Comparison of ENCODE assay signal across 27 cellular contexts in the genomic region with DNA sequence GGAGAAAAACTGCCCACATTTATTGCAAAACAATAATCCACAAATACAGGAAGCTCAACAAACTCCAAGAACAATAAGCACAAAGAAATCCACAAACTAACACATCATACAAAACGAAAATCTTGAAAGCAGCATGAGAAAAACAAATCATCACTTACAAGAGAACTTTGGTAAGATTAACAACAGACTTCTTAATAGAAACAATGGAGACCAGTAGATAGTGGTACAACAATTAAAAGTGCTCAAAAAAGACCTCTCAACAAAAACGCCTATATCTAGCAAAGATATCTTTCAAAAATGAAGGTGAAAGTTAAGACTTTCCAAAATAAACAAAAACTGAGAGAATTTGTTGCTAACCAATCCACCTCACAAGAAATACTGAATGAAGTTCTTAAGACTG. TPM values are rescaled to one million over a fixed set of nuclear protein-coding genes. Genes with fewer than 3 reads are reported as not detected.
A peak's percentile ranks its signal among the peaks of the same experiment; 100 is the strongest.
DNase-seq lines count a peak whose midpoint lies in the region; ATAC-seq, FAIRE-seq and TF ChIP-seq lines count a peak whose summit lies in the region.
"Had no signal": no experiment of that assay in that cellular context is flagged by ENCODE, and none has a peak within 500 bp of the region (broad histone marks: within the 10 kb centered on the region; RNA-seq: fewer than 3 reads in every experiment).

No MANE protein-coding gene starts in this region.

- no peak overlapping the region for H3K4me3 ChIP-seq in endodermal cell (ENCODE audit: low read length)
- H3K4me3 ChIP-seq: coronary artery, SK-N-MC, tibial artery had no signal

- no peaks in the 10 kb centered on the region for H3K4me1 ChIP-seq in endodermal cell (ENCODE audit: control insufficient read depth, insufficient read depth, low read length)
- H3K4me1 ChIP-seq: tibial artery had no signal

- H3K9ac ChIP-seq in endodermal cell (ENCODE audit: extremely low read depth, low read length, poor library complexity, severe bottlenecking) = no peak overlapping the region
- H3K9ac ChIP-seq: KMS-11 had no signal

- H3K27ac ChIP-seq in endodermal cell (ENCODE audit: low read depth, low read length) = no peak overlapping the region
- H3K27ac ChIP-seq: brain microvascular endothelial cell, coronary artery, KMS-11, SK-N-MC, tibial artery had no signal

- 70% methylated on average over 2 of the region's 2 CpGs; no CpG with 5 or more reads in 1 of the 2 experiments for WGBS in endodermal cell (ENCODE audit: insufficient coverage in 1 of 2, insufficient read length in 1 of 2), 2 experiments

- H3K27ac Mint-ChIP-seq in endodermal cell = no peak overlapping the region
- no peak overlapping the region for H3K27ac Mint-ChIP-seq in activated naive CD8-positive, alpha-beta T cell treated with anti-CD3 and anti-CD28 coated beads, Interleukin-2, amount 50 U/mL, for 24 hours
- H3K27ac Mint-ChIP-seq: activated naive CD8-positive, alpha-beta T cell treated with anti-CD3 and anti-CD28 coated beads, Interleukin-2, amount 10 ng/mL, durations not matched to agents 7 days and 5 days; CD4-positive, alpha-beta memory T cell; naive thymus-derived CD4-positive, alpha-beta T cell; stimulated activated naive CD8-positive, alpha-beta T cell treated with anti-CD3 and anti-CD28 coated beads, Interleukin-15, amount 100 ng/mL, for 72 hours had no signal

- in situ Hi-C loops in Caki2 (cut with HindIII; ENCODE audit: low pct_unique_long_range_greater_than_20kb, low sequenced_read_pairs) = no loop called here

- H3K4me1 Mint-ChIP-seq in endodermal cell = no peaks in the 10 kb centered on the region
- no peaks in the 10 kb centered on the region for H3K4me1 Mint-ChIP-seq in activated naive CD8-positive, alpha-beta T cell treated with anti-CD3 and anti-CD28 coated beads, Interleukin-2, amount 50 U/mL, for 24 hours
- H3K4me1 Mint-ChIP-seq: activated naive CD8-positive, alpha-beta T cell treated with anti-CD3 and anti-CD28 coated beads, Interleukin-2, amount 10 ng/mL, durations not matched to agents 7 days and 5 days; CD4-positive, alpha-beta memory T cell; naive thymus-derived CD4-positive, alpha-beta T cell; stimulated activated naive CD8-positive, alpha-beta T cell treated with anti-CD3 and anti-CD28 coated beads, Interleukin-15, amount 100 ng/mL, for 72 hours had no signal

- FAIRE-seq in HTR-8/SVneo (lab: Jason Lieb, UNC) = no peak
- FAIRE-seq: GM12892, GM19239 had no signal

- TF ChIP-seq CTCF in endodermal cell (conservative IDR thresholded peaks at IDR 0.05) = no peak

- H3K9me3 Mint-ChIP-seq in endodermal cell = peaks cover 58% of the 10 kb centered on the region
- H3K9me3 Mint-ChIP-seq in activated naive CD8-positive, alpha-beta T cell treated with anti-CD3 and anti-CD28 coated beads, Interleukin-2, amount 50 U/mL, for 24 hours = peaks cover 33% of the 10 kb centered on the region

- H3K27me3 Mint-ChIP-seq in endodermal cell (ENCODE audit: insufficient read depth) = peaks cover 12% of the 10 kb centered on the region
- H3K27me3 Mint-ChIP-seq in activated naive CD8-positive, alpha-beta T cell treated with anti-CD3 and anti-CD28 coated beads, Interleukin-2, amount 50 U/mL, for 24 hours = no peaks in the 10 kb centered on the region
- H3K27me3 Mint-ChIP-seq: CD4-positive, alpha-beta memory T cell; stimulated activated naive CD8-positive, alpha-beta T cell treated with anti-CD3 and anti-CD28 coated beads, Interleukin-15, amount 100 ng/mL, for 72 hours had no signal

- H3K36me3 Mint-ChIP-seq in endodermal cell (ENCODE audit: low read depth) = peaks cover 15% of the 10 kb centered on the region
- peaks cover 8% of the 10 kb centered on the region for H3K36me3 Mint-ChIP-seq in activated naive CD8-positive, alpha-beta T cell treated with anti-CD3 and anti-CD28 coated beads, Interleukin-2, amount 50 U/mL, for 24 hours (ENCODE audit: low read depth)

- peaks cover 27% of the 10 kb centered on the region for H3K9me3 ChIP-seq in endodermal cell (ENCODE audit: control insufficient read depth, low read length)

- ATAC-seq in activated naive CD8-positive, alpha-beta T cell treated with anti-CD3 and anti-CD28 coated beads, Interleukin-2, amount 50 U/mL, for 24 hours = no peak
- no peak for ATAC-seq in HG03439 (IDR thresholded peaks at IDR 0.05; ENCODE audit: unreplicated experiment)
- ATAC-seq: naive thymus-derived CD4-positive, alpha-beta T cell; right cardiac atrium; stimulated activated naive CD8-positive, alpha-beta T cell treated with anti-CD3 and anti-CD28 coated beads, Interleukin-15, amount 100 ng/mL, for 72 hours had no signal

- no peaks in the 10 kb centered on the region for H3K27me3 ChIP-seq in endodermal cell (ENCODE audit: control insufficient read depth, insufficient read depth, low read length, poor library complexity, severe bottlenecking)
- H3K27me3 ChIP-seq: brain microvascular endothelial cell, tibial artery had no signal

- H3K4me3 Mint-ChIP-seq in endodermal cell = no peak overlapping the region
- H3K4me3 Mint-ChIP-seq in activated naive CD8-positive, alpha-beta T cell treated with anti-CD3 and anti-CD28 coated beads, Interleukin-2, amount 50 U/mL, for 24 hours = no peak overlapping the region
- H3K4me3 Mint-ChIP-seq: activated naive CD8-positive, alpha-beta T cell treated with anti-CD3 and anti-CD28 coated beads, Interleukin-2, amount 10 ng/mL, durations not matched to agents 7 days and 5 days; CD4-positive, alpha-beta memory T cell; naive thymus-derived CD4-positive, alpha-beta T cell; stimulated activated naive CD8-positive, alpha-beta T cell treated with anti-CD3 and anti-CD28 coated beads, Interleukin-15, amount 100 ng/mL, for 72 hours had no signal

- DNase-seq in Caki2 (ENCODE audit: low read depth) (peak; percentile 2), HTR-8/SVneo (ENCODE audit: insufficient read length, low spot score) (peak; percentile 9), amniotic epithelial cell (ENCODE audit: low read depth) (peak; percentile 11), left kidney (ENCODE audit: low read depth, low spot score) (peak; percentile 3), endodermal cell (no peak)
- DNase-seq in activated naive CD8-positive, alpha-beta T cell treated with anti-CD3 and anti-CD28 coated beads, Interleukin-2, amount 50 U/mL, for 24 hours = no peak
- DNase-seq: activated CD4-positive, alpha-beta T cell treated with anti-CD3 and anti-CD28 coated beads, Interleukin-2, amount 50 U/mL, for 48 hours; activated CD4-positive, CD25-positive, alpha-beta regulatory T cell; activated naive CD8-positive, alpha-beta T cell treated with anti-CD3 and anti-CD28 coated beads, Interleukin-2, amount 10 ng/mL, durations not matched to agents 7 days and 5 days; brain microvascular endothelial cell; CD4-positive, alpha-beta memory T cell; DMS79; naive thymus-derived CD4-positive, alpha-beta T cell; NCI-H1092; NCI-H2029 treated with DMSO at 0.1 percent for 48 hours; NCI-H524 treated with DMSO at 0.1 percent for 48 hours; right cardiac atrium; RPMI8226; stimulated activated CD4-positive, alpha-beta T cell treated with anti-CD3 and anti-CD28 coated beads, Interleukin-12 subunit alpha, Interleukin-12 subunit beta, amount 100 ng/mL, for 4 hours; stimulated activated naive CD8-positive, alpha-beta T cell treated with anti-CD3 and anti-CD28 coated beads, Interleukin-15, amount 100 ng/mL, for 72 hours; tibial artery had no signal

- no peaks in the 10 kb centered on the region for H3K36me3 ChIP-seq in endodermal cell (ENCODE audit: control insufficient read depth, insufficient read depth, low read length)
- H3K36me3 ChIP-seq: brain microvascular endothelial cell, tibial artery had no signal

RNA-seq across cellular contexts. Expression of gene CDKL3, which starts 38.4 kb away (rescaled TPM):
- total RNA-seq in Caki2 (2014; rRNA removed; shearing (Covaris generic); ENCODE audit: low replicate concordance) = 2.0 TPM in 1 of 2 replicates, not detected in the other
- 1 to 10 TPM; 2.3 to 5.2 TPM for total RNA-seq in endodermal cell
- polyA plus RNA-seq in endodermal cell (2013, experiment 1 of 2) = 4.5 TPM
- polyA plus RNA-seq in endodermal cell (2013, experiment 2 of 2) = 8.5 TPM

RNA-seq across cellular contexts. Expression of gene UBE2B, which starts 42.8 kb away (rescaled TPM):
- total RNA-seq in Caki2 (2014; rRNA removed; shearing (Covaris generic); ENCODE audit: low replicate concordance) = 3.9 and 28.7 TPM in 2 replicates
- total RNA-seq in endodermal cell = 10 to 100 TPM; 54.5 to 62.0 TPM
- 92.1 TPM for polyA plus RNA-seq in endodermal cell (2013, experiment 1 of 2)
- polyA plus RNA-seq in endodermal cell (2013, experiment 2 of 2) = 86.2 TPM

Comparison
In these comparisons a context has a peak if more than half of its experiments do, and no peak if none do; other contexts are left out.
1. DNase-seq: peak in Caki2 (single experiment), HTR-8/SVneo (single experiment), amniotic epithelial cell (single experiment) and left kidney (single experiment); none in endodermal cell (single experiment) and activated naive CD8-positive, alpha-beta T cell treated with anti-CD3 and anti-CD28 coated beads, Interleukin-2, amount 50 U/mL, for 24 hours (single experiment).